ENCODE assay signal across 8 cellular contexts in the genomic region with DNA sequence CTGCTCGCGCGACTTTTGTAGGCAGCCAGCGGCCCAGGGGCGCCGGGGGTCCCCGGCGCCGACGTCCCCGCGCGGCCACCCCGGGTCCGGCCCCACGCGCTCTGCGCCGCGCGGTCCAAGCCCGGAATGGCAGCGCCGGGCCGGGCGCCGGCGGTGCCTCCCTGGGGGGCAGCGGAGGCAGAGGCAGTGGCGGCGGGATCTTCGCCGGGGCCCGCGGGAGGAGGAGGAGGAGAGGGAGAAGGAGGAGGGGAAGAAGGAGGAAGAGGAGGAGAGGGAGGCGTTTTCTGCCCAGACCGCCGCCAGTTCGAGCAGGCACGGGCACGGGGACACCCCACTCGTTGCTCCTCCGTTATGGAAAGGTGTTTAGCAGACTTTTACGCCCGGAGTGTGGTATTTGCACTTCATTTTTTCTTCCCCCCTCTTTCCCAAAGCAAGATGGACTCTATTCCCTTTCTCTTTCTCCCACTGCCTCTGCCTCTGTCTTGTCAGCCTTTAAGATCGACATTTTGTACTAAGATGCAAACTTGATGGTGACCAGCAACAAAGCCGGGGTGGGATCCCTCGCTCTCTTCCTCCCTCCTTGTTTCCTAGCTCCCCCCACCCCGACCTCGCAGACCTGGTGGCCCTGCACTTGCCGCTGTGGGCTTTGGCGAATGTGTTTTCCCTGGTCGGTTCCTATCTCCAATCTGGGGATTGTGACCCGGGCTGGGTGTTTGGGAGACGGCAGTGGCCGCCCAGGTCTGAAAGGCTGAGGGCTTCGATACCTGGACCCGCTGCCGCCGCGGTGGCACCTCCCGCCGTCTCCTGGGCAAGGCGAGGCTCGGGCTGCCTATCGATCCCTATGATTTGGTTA. TPM values are rescaled to one million over a fixed set of nuclear protein-coding genes. Genes with fewer than 3 reads are reported as not detected.
DNase-seq lines count a peak whose midpoint lies in the region; ATAC-seq, FAIRE-seq and TF ChIP-seq lines count a peak whose summit lies in the region.

No MANE protein-coding gene starts in this region.

- H3K79me2 ChIP-seq in K562 (ENCODE audit: control insufficient read depth, insufficient read depth, low read length), result peaks cover 26% of the 10 kb centered on the region

- H4K20me1 ChIP-seq in K562 (replicated peaks; ENCODE audit: control insufficient read depth, insufficient read depth, low read length), result no peaks in the 10 kb centered on the region

- FAIRE-seq in K562 (lab: Jason Lieb, UNC), result no peak

- H3K9me1 ChIP-seq in K562 (ENCODE audit: control insufficient read depth, insufficient read depth, low read length), result no peaks in the 10 kb centered on the region

- H3K36me3 Mint-ChIP-seq in CD4-positive, CD25-positive, alpha-beta regulatory T cell, result peaks cover 17% of the 10 kb centered on the region
- peaks cover 25% of the 10 kb centered on the region for H3K36me3 Mint-ChIP-seq in T-helper 1 cell treated with Interleukin-12 subunit alpha and Interleukin-12 subunit beta and Interleukin-4 antibody, amounts not matched to agents 30 μg/mL and 1 μg/mL, for 36 hours (ENCODE audit: low read depth)

- in situ Hi-C loops in K562 (cut with MboI), result no loop called here

- ATAC-seq in CD4-positive, CD25-positive, alpha-beta regulatory T cell (ENCODE audit: low read depth in 2 of 2), result no peak
- ATAC-seq in HG02885 (IDR thresholded peaks at IDR 0.05; ENCODE audit: poor library complexity, unreplicated experiment), result peak; percentile 10
- peak; percentile 4; the same call in 2 of the 3 replicates for ATAC-seq in K562
- ATAC-seq in HG03378 (IDR thresholded peaks at IDR 0.05; ENCODE audit: unreplicated experiment), result no peak
- ATAC-seq in HG03354 (IDR thresholded peaks at IDR 0.05; ENCODE audit: poor library complexity, severe bottlenecking, unreplicated experiment), result no peak

- peak overlapping the region; percentile 76 to 98 (median 93) for H3K27ac Mint-ChIP-seq in CD4-positive, CD25-positive, alpha-beta regulatory T cell
- H3K27ac Mint-ChIP-seq in T-helper 1 cell treated with Interleukin-12 subunit alpha and Interleukin-12 subunit beta and Interleukin-4 antibody, amounts not matched to agents 30 μg/mL and 1 μg/mL, for 36 hours, result peak overlapping the region; percentile 88

- TF ChIP-seq RAD21 in K562 (CRISPR knock-in tag; conservative IDR thresholded peaks at IDR 0.05 in 1 of 2, IDR thresholded peaks at IDR 0.05 in 1 of 2), result no peak

- POLR2A ChIA-PET in K562 (lab: Yijun Ruan, JAX), result interaction anchor here (0.5 to 1.2 kb wide), 4 partner anchors 13 to 105 kb away, joined by 3 read pairs; no protein-coding TSS in a partner anchor

- H3K9me3 Mint-ChIP-seq in CD4-positive, CD25-positive, alpha-beta regulatory T cell, result peaks cover 0 to 1% (median 0%) of the 10 kb centered on the region in 7 donors
- no peaks in the 10 kb centered on the region for H3K9me3 Mint-ChIP-seq in T-helper 1 cell treated with Interleukin-12 subunit alpha and Interleukin-12 subunit beta and Interleukin-4 antibody, amounts not matched to agents 30 μg/mL and 1 μg/mL, for 36 hours

- H3K4me1 ChIP-seq in CD4-positive, CD25-positive, alpha-beta regulatory T cell (ENCODE audit: control insufficient read depth, insufficient read depth, low read length, poor library complexity, severe bottlenecking), result peaks cover 21% of the 10 kb centered on the region
- H3K4me1 ChIP-seq in K562 (replicated peaks in 1 of 2; ENCODE audit: control insufficient read depth in 2 of 2, insufficient read depth in 2 of 2, low read length in 2 of 2), result peaks cover 5 to 15% of the 10 kb centered on the region in 2 experiments; a peak in 4 of 5 replicates

- H3K36me3 ChIP-seq in CD4-positive, CD25-positive, alpha-beta regulatory T cell (ENCODE audit: control insufficient read depth, insufficient read depth, low read length), result no peaks in the 10 kb centered on the region
- peaks cover 11% of the 10 kb centered on the region; the same call in 1 of the 3 replicates for H3K36me3 ChIP-seq in K562 (ENCODE audit: control insufficient read depth, insufficient read depth, low read length)

- H3K27me3 Mint-ChIP-seq in CD4-positive, CD25-positive, alpha-beta regulatory T cell, result peaks cover 5% of the 10 kb centered on the region
- H3K27me3 Mint-ChIP-seq in T-helper 1 cell treated with Interleukin-12 subunit alpha and Interleukin-12 subunit beta and Interleukin-4 antibody, amounts not matched to agents 30 μg/mL and 1 μg/mL, for 36 hours (ENCODE audit: low read depth), result peaks cover 6% of the 10 kb centered on the region

- H3K4me3 Mint-ChIP-seq in CD4-positive, CD25-positive, alpha-beta regulatory T cell, result peak overlapping the region; percentile 89 to 97 (median 96)
- H3K4me3 Mint-ChIP-seq in T-helper 1 cell treated with Interleukin-12 subunit alpha and Interleukin-12 subunit beta and Interleukin-4 antibody, amounts not matched to agents 30 μg/mL and 1 μg/mL, for 36 hours, result peak overlapping the region; percentile 93

- 0 out of 2 replicates have a peak, but pooled peaks have one; percentile 37 for TF ChIP-seq POLR2A in K562 (conservative IDR thresholded peaks at IDR 0.05)

- no peak for TF ChIP-seq EP300 in K562 (IDR thresholded peaks at IDR 0.05; ENCODE audit: low read length)

- H2AFZ ChIP-seq in K562 (ENCODE audit: low read depth, low read length), result peak overlapping the region; percentile 77

- TF ChIP-seq CTCF in K562 (IDR thresholded peaks at IDR 0.05 in 2 of 3, conservative IDR thresholded peaks at IDR 0.05 in 1 of 3; ENCODE audit: insufficient read depth in 2 of 3, low read depth in 1 of 3, low read length in 3 of 3) (no peak), retinal pigment epithelial cell (conservative IDR thresholded peaks at IDR 0.05; ENCODE audit: low read depth, low read length) (no peak)

- intact Hi-C loops in K562 (cut with micrococcal nuclease), result no loop called here

- no peaks in the 10 kb centered on the region for H3K27me3 ChIP-seq in CD4-positive, CD25-positive, alpha-beta regulatory T cell (ENCODE audit: control insufficient read depth, insufficient read depth, low read length)
- H3K27me3 ChIP-seq in K562 (ENCODE audit: control insufficient read depth in 2 of 2, insufficient read depth in 2 of 2, low read length in 2 of 2), result no peaks in the 10 kb centered on the region

- DNase-seq in CD4-positive, CD25-positive, alpha-beta regulatory T cell, result peak in 2 of 3 donors; percentile 15 to 18
- DNase-seq in K562 (ENCODE audit: extremely low read depth in 1 of 4, low spot score in 3 of 4) (peak in 3 of 4 experiments; percentile 5 to 23 (median 9)), retinal pigment epithelial cell (ENCODE audit: low read depth) (no peak)

- no TSS peak for BruUV-seq in K562 (replicated peaks; lab: Mats Ljungman, UMichigan)

- WGBS in K562 (ENCODE audit: insufficient coverage, low coverage, missing lambda C conversion rate), result 30% methylated on average over 17 of the region's 66 CpGs

- H3K9ac ChIP-seq in K562 (ENCODE audit: insufficient read depth in 1 of 2, low read depth in 2 of 2, low read length in 2 of 2), result peak overlapping the region; percentile 67 to 94

- H3K4me1 Mint-ChIP-seq in CD4-positive, CD25-positive, alpha-beta regulatory T cell, result peaks cover 14 to 51% (median 34%) of the 10 kb centered on the region in 4 donors
- H3K4me1 Mint-ChIP-seq in T-helper 1 cell treated with Interleukin-12 subunit alpha and Interleukin-12 subunit beta and Interleukin-4 antibody, amounts not matched to agents 30 μg/mL and 1 μg/mL, for 36 hours (ENCODE audit: low read depth), result peaks cover 21% of the 10 kb centered on the region

- CTCF ChIA-PET in K562 (lab: Yijun Ruan, JAX; ENCODE audit: low intra/inter-chr PET ratio), result no interaction called here

- peak overlapping the region; percentile 91 for H3K4me2 ChIP-seq in K562 (ENCODE audit: insufficient read depth, low read length)

- H3K4me3 ChIP-seq in CD4-positive, CD25-positive, alpha-beta regulatory T cell (ENCODE audit: low read depth, low read length), result peak overlapping the region; percentile 98
- H3K4me3 ChIP-seq in K562, result peak overlapping the region; percentile 86
- peak overlapping the region; percentile 84 for H3K4me3 ChIP-seq in iPS-11a (ENCODE audit: low read depth, low read length)
- peak overlapping the region; percentile 79 for H3K4me3 ChIP-seq in retinal pigment epithelial cell (ENCODE audit: low read length)

- no peaks in the 10 kb centered on the region for H3K9me3 ChIP-seq in CD4-positive, CD25-positive, alpha-beta regulatory T cell (ENCODE audit: control insufficient read depth in 2 of 2, low read length in 2 of 2)
- H3K9me3 ChIP-seq in K562 (replicated peaks; ENCODE audit: control insufficient read depth, insufficient read depth, low read depth, low read length), result no peaks in the 10 kb centered on the region

- no peak overlapping the region for H3K27ac ChIP-seq in CD4-positive, CD25-positive, alpha-beta regulatory T cell (ENCODE audit: insufficient read depth, low read length, poor library complexity, severe bottlenecking)
- peak overlapping the region; percentile 76; the same call in 2 of the 3 replicates for H3K27ac ChIP-seq in K562 (ENCODE audit: extremely low read depth, low read depth, low read length)

TF ChIP-seq in K562, 482 proteins besides CTCF, POLR2A, EP300 and RAD21 (continues in another document):
- no peak for TF ChIP-seq CEBPG (CRISPR knock-in tag; IDR thresholded peaks at IDR 0.05)
- no peak for TF ChIP-seq CEBPG (tag; conservative IDR thresholded peaks at IDR 0.05 in 1 of 2, IDR thresholded peaks at IDR 0.05 in 1 of 2)
- TF ChIP-seq KLF10 (CRISPR knock-in tag; IDR thresholded peaks at IDR 0.05), result no peak
- TF ChIP-seq BRF1 (IDR thresholded peaks at IDR 0.05; ENCODE audit: borderline replicate concordance, extremely low read depth, insufficient read length), result no peak

RNA-seq across cellular contexts. Expression of a gene that starts 2.6 kb away (rescaled TPM):
- total RNA-seq in CD4-positive, CD25-positive, alpha-beta regulatory T cell, result 96.2 TPM
- 10 to 100 TPM; 62.1 to 86.8 (median 78.8) TPM for polyA plus RNA-seq in CD4-positive, CD25-positive, alpha-beta regulatory T cell
- total RNA-seq in K562 (2011; cell fraction: chromatin; rRNA removed; ENCODE audit: low replicate concordance), result 29.5 and 78.5 TPM in 2 replicates
- total RNA-seq in K562 (2011; cell fraction: nucleolus; rRNA removed), result 13.3 and 17.1 TPM in 2 replicates
- 24.4 and 47.7 TPM in 2 replicates for total RNA-seq in K562 (2011; cell fraction: nucleoplasm; rRNA removed)
- 9.2 and 11.7 TPM in 2 replicates for total RNA-seq in K562 (2014; rRNA removed)
- total RNA-seq in K562 (2014; rRNA removed; fragmentation: Illumina TruSeq; extraction: Trizol), result 16.1 and 19.4 TPM in 2 replicates
- 11.8 and 11.9 TPM in 2 replicates for total RNA-seq in K562 (2015; rRNA removed; fragmentation: Illumina TruSeq; extraction: Trizol)
- total RNA-seq in K562 (2021), result 13.1 and 14.1 TPM in 2 replicates
- 11.0 and 11.3 TPM in 2 replicates for polyA plus RNA-seq in K562 (2011; rRNA removed)
- polyA plus RNA-seq in K562 (2011; cell fraction: cytosol; rRNA removed), result 3.3 and 6.0 TPM in 2 replicates
- 20.7 and 22.6 TPM in 2 replicates for polyA plus RNA-seq in K562 (2011; cell fraction: nucleus; rRNA removed)
- 6.8 and 8.0 TPM in 2 replicates for polyA plus RNA-seq in K562 (2012)
- polyA plus RNA-seq in K562 (2014; fragmentation: Illumina TruSeq; extraction: Trizol), result 8.4 and 12.1 TPM in 2 replicates
- polyA plus RNA-seq in K562 (2014; fragmentation: Nextera tagmentation; extraction: Ambion mirVana), result 10 to 100 TPM in 1 of 2 experiments, 1 to 10 TPM in 1; 9.0 to 19.5 TPM
- 4.9 and 5.5 TPM in 2 replicates for polyA plus RNA-seq in K562 (2014; rRNA removed)
- 47.2 and 54.4 TPM in 2 replicates for polyA minus RNA-seq in K562 (2011; rRNA and poly(A)+ RNA removed)
- polyA minus RNA-seq in K562 (2011; cell fraction: cytosol; rRNA and poly(A)+ RNA removed), result 12.4 and 15.3 TPM in 2 replicates
- 55.9 and 71.1 TPM in 2 replicates for polyA minus RNA-seq in K562 (2011; cell fraction: nucleus; rRNA and poly(A)+ RNA removed)

Comparison
In these comparisons a context has a peak if more than half of its experiments do, and no peak if none do; other contexts are left out.
1. ATAC-seq: peak in HG02885 (single experiment) and K562 (single experiment); none in CD4-positive, CD25-positive, alpha-beta regulatory T cell (0 of 2), HG03378 (single experiment) and HG03354 (single experiment).
2. Peak in every context shown above with its lines, with median percentiles within 50 percentile points of each other: H3K4me3 ChIP-seq.